Comparison of ENCODE assay signal across 16 cellular contexts in the genomic region with DNA sequence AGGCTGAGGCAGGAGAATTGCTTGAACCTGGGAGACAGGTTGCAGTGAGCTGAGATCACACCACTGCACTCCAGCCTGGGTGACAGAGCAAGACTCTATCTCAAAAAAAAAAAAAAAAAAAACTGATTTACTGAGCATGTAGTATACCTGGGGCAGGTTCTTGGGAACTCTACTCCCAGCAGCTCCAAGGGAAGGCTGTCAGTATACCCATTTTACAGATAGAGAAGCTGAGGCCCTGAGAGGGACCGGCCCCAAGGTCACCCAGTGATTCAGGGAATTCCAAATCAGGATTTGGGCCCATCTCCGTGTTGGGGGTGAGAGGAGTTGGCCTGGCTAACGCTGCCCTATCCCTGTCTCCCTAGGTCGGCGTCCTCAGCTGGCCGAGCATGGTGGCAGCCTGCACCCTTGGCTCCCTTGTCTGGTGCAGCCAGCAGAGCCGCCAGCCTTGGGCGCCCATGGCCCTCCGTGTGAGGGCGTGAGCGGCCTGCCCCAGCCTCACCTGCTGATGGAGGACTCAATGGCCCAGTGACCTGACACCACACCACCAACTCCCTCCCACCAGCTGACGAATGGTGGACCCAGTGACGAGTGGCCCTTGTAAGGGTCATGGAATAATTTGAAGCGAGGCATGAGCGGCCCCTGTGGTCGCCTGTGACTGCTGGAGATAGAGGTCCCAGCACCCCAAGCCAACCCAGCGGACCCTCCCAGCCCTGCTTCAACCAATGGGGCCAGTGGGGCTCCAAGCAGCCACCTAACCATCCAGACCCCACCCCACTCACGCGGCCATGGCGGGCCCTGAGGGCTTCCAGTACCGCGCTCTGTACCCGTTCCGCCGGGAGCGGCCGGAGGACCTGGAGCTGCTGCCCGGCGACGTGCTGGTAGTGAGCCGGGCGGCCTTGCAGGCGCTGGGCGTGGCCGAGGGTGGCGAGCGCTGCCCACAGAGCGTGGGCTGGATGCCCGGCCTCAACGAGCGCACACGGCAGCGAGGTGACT. TPM values are rescaled to one million over a fixed set of nuclear protein-coding genes. Genes with fewer than 3 reads are reported as not detected.
A peak's percentile ranks its signal among the peaks of the same experiment; 100 is the strongest.
DNase-seq lines count a peak whose midpoint lies in the region; ATAC-seq and TF ChIP-seq lines count a peak whose summit lies in the region.
"Had no signal": no experiment of that assay in that cellular context is flagged by ENCODE, and none has a peak within 500 bp of the region (broad histone marks: within the 10 kb centered on the region; RNA-seq: fewer than 3 reads in every experiment).

No MANE protein-coding gene starts in this region.

- H3K27me3 Mint-ChIP-seq in central memory CD8-positive, alpha-beta T cell, result no peaks in the 10 kb centered on the region
- H3K27me3 Mint-ChIP-seq in naive thymus-derived CD8-positive, alpha-beta T cell, result no peaks in the 10 kb centered on the region

- TF ChIP-seq POLR2A in heart left ventricle (IDR thresholded peaks at IDR 0.05), result no peak

- H3K36me3 ChIP-seq in heart left ventricle (peaks cover 0 to 11% (median 0%) of the 10 kb centered on the region in 9 donors), urinary bladder (ENCODE audit: insufficient read depth) (peaks cover 3% of the 10 kb centered on the region)
- H3K36me3 ChIP-seq: thoracic aorta had no signal

- DNase-seq in heart left ventricle, result peak in 1 of 5 donors; percentile 34
- no peak for DNase-seq in Right ventricle myocardium inferior (ENCODE audit: missing footprints)
- DNase-seq in central memory CD8-positive, alpha-beta T cell (ENCODE audit: low spot score in 2 of 2), result no peak
- DNase-seq in naive thymus-derived CD8-positive, alpha-beta T cell, result no peak
- no peak for DNase-seq in central memory CD4-positive, alpha-beta T cell
- DNase-seq: activated CD4-positive, CD25-positive, alpha-beta regulatory T cell; anterior cingulate cortex; DMS153; endodermal cell; MV-4-11; NK-92 treated with Interleukin-12 subunit alpha and Interleukin-12 subunit beta, amount 100 ng/mL, for 24 hours had no signal

- ATAC-seq in heart left ventricle, result no peak
- no peak for ATAC-seq in Right ventricle myocardium inferior
- no peak for ATAC-seq in central memory CD8-positive, alpha-beta T cell (replicated peaks; ENCODE audit: extremely low read depth, poor library complexity, severe bottlenecking)
- no peak for ATAC-seq in naive thymus-derived CD8-positive, alpha-beta T cell
- ATAC-seq in activated CD4-positive, CD25-positive, alpha-beta regulatory T cell treated with anti-CD3 and anti-CD28 coated beads, Interleukin-2, amount 50 U/mL, for 24 hours, result no peak
- ATAC-seq in HG02938 (IDR thresholded peaks at IDR 0.05; ENCODE audit: unreplicated experiment), result no peak

- H3K27ac Mint-ChIP-seq in central memory CD8-positive, alpha-beta T cell (ENCODE audit: low read depth), result peak overlapping the region; percentile 83
- no peak overlapping the region for H3K27ac Mint-ChIP-seq in naive thymus-derived CD8-positive, alpha-beta T cell

- intact Hi-C loops in heart left ventricle (cut with DNase I) (loop anchor here in 2 of 10 donors (5.0 to 10.0 kb wide), 2 partner anchors 43 to 151 kb away; partner anchors contain the start of gene ARRDC2 (in 1 of the 2)), Right ventricle myocardium inferior (cut with DNase I) (no loop called here)

- H3K4me3 ChIP-seq in heart left ventricle (no peak overlapping the region), urinary bladder (ENCODE audit: low read depth, low read length) (no peak overlapping the region)
- H3K4me3 ChIP-seq: SJSA1 had no signal

- H3K4me3 Mint-ChIP-seq in central memory CD8-positive, alpha-beta T cell, result peak overlapping the region; percentile 36
- H3K4me3 Mint-ChIP-seq in naive thymus-derived CD8-positive, alpha-beta T cell, result peak overlapping the region in 7 of 10 donors; percentile 24 to 89 (median 61)

- WGBS in heart left ventricle, 4 donors, result 94 to 96% (median 96%) methylated on average over 13 to 43 of the region's 43 CpGs
- 93% methylated on average over 43 of the region's 43 CpGs for WGBS in urinary bladder

- peaks cover 12% of the 10 kb centered on the region for H3K36me3 Mint-ChIP-seq in central memory CD8-positive, alpha-beta T cell (ENCODE audit: insufficient read depth)
- peaks cover 0 to 3% (median 0%) of the 10 kb centered on the region in 3 donors for H3K36me3 Mint-ChIP-seq in naive thymus-derived CD8-positive, alpha-beta T cell

- POLR2A ChIA-PET in naive thymus-derived CD8-positive, alpha-beta T cell (lab: Charles Lee), result interaction anchor here (0.6 to 1.0 kb wide), 2 partner anchors 26 to 127 kb away, joined by 3 to 5 read pairs; no protein-coding TSS in a partner anchor

- H3K9me3 ChIP-seq in heart left ventricle, result no peaks in the 10 kb centered on the region
- H3K9me3 ChIP-seq: SJSA1, thoracic aorta had no signal

- peaks cover 23% of the 10 kb centered on the region for H3K4me1 Mint-ChIP-seq in central memory CD8-positive, alpha-beta T cell
- H3K4me1 Mint-ChIP-seq in naive thymus-derived CD8-positive, alpha-beta T cell, result peaks cover 16 to 31% (median 30%) of the 10 kb centered on the region in 4 donors

- TF ChIP-seq CTCF in heart left ventricle (IDR thresholded peaks at IDR 0.05), result no peak

- no peaks in the 10 kb centered on the region for H3K9me3 Mint-ChIP-seq in central memory CD8-positive, alpha-beta T cell
- H3K9me3 Mint-ChIP-seq in naive thymus-derived CD8-positive, alpha-beta T cell, result no peaks in the 10 kb centered on the region
- H3K9me3 Mint-ChIP-seq: endodermal cell had no signal

- H3K27me3 ChIP-seq in heart left ventricle, result no peaks in the 10 kb centered on the region
- H3K27me3 ChIP-seq: SJSA1 had no signal

- H3K4me1 ChIP-seq in heart left ventricle (peaks cover 8 to 56% (median 35%) of the 10 kb centered on the region in 12 donors), urinary bladder (ENCODE audit: insufficient read depth) (peaks cover 2% of the 10 kb centered on the region)

- H3K27ac ChIP-seq in heart left ventricle, result peak overlapping the region in 7 of 12 donors; percentile 20 to 91 (median 85)
- H3K27ac ChIP-seq in urinary bladder (ENCODE audit: low read depth), result peak overlapping the region; percentile 3
- H3K27ac ChIP-seq: SJSA1, thoracic aorta had no signal

RNA-seq across cellular contexts. Expression of gene PIK3R2, which starts 2.4 kb away (rescaled TPM):
- total RNA-seq in heart left ventricle (10 to 100 TPM; 17.9 to 28.6 (median 24.6) TPM), Right ventricle myocardium inferior (21.7 TPM), urinary bladder (12.2 TPM)
- polyA plus RNA-seq in heart left ventricle (1 to 10 TPM; 4.0 to 7.1 TPM), urinary bladder (17.0 TPM)
- 10 to 100 TPM; 20.9 to 21.5 TPM for total RNA-seq in naive thymus-derived CD8-positive, alpha-beta T cell
- polyA plus RNA-seq in naive thymus-derived CD8-positive, alpha-beta T cell, result 10 to 100 TPM in 1 of 3 donors, 1 to 10 TPM in 2; 1.5 to 11.7 (median 3.6) TPM

RNA-seq across cellular contexts. Expression of gene IFI30, which starts 18.2 kb away (rescaled TPM):
- total RNA-seq in heart left ventricle, result 100 to 1,000 TPM in 2 of 9 donors, 10 to 100 TPM in 4, 1 to 10 TPM in 3; 9.0 to 455 (median 15.2) TPM
- 10 to 100 TPM in 1 of 2 donors, 1 to 10 TPM in 1; 8.9 to 27.1 TPM for polyA plus RNA-seq in heart left ventricle
- total RNA-seq in Right ventricle myocardium inferior, result 32.5 TPM
- total RNA-seq in naive thymus-derived CD8-positive, alpha-beta T cell, result 10 to 100 TPM; 13.7 to 15.3 TPM
- 1 to 10 TPM; 3.3 to 7.1 (median 5.4) TPM for polyA plus RNA-seq in naive thymus-derived CD8-positive, alpha-beta T cell
- total RNA-seq in urinary bladder, result 6.6 TPM
- polyA plus RNA-seq in urinary bladder, result 90.6 TPM

RNA-seq across cellular contexts. Expression of gene MPV17L2, which starts 37.6 kb away (rescaled TPM):
- 10 to 100 TPM; 10.6 to 37.4 (median 14.8) TPM for total RNA-seq in heart left ventricle
- 10 to 100 TPM; 24.7 to 59.3 TPM for polyA plus RNA-seq in heart left ventricle
- 12.0 TPM for total RNA-seq in Right ventricle myocardium inferior
- 1 to 10 TPM; 5.8 to 7.0 TPM for total RNA-seq in naive thymus-derived CD8-positive, alpha-beta T cell
- 10 to 100 TPM in 1 of 3 donors, 1 to 10 TPM in 2; 5.1 to 12.2 (median 9.4) TPM for polyA plus RNA-seq in naive thymus-derived CD8-positive, alpha-beta T cell
- total RNA-seq in urinary bladder, result 4.2 TPM
- 22.8 TPM for polyA plus RNA-seq in urinary bladder

RNA-seq across cellular contexts. Expression of gene RAB3A, which starts 48.5 kb away (rescaled TPM):
- 10 to 100 TPM in 8 of 9 donors, 1 to 10 TPM in 1; 6.9 to 39.2 (median 31.5) TPM for total RNA-seq in heart left ventricle
- polyA plus RNA-seq in heart left ventricle, result 10 to 100 TPM; 17.2 to 20.1 TPM
- 25.4 TPM for total RNA-seq in Right ventricle myocardium inferior
- total RNA-seq in naive thymus-derived CD8-positive, alpha-beta T cell, result 1 to 10 TPM; 2.9 to 3.8 TPM
- polyA plus RNA-seq in naive thymus-derived CD8-positive, alpha-beta T cell, result 1 to 10 TPM; 1.3 to 2.3 (median 1.8) TPM
- total RNA-seq in urinary bladder, result 4.7 TPM
- 5.5 TPM for polyA plus RNA-seq in urinary bladder

RNA-seq across cellular contexts. Expression of gene MAST3, which starts 57.8 kb away (rescaled TPM):
- 1 to 10 TPM; 2.8 to 9.8 (median 5.2) TPM for total RNA-seq in heart left ventricle
- 1 to 10 TPM; 1.5 to 2.9 TPM for polyA plus RNA-seq in heart left ventricle
- total RNA-seq in Right ventricle myocardium inferior, result 5.5 TPM
- 10 to 100 TPM; 44.7 to 44.8 TPM for total RNA-seq in naive thymus-derived CD8-positive, alpha-beta T cell
- polyA plus RNA-seq in naive thymus-derived CD8-positive, alpha-beta T cell, result 10 to 100 TPM in 2 of 3 donors, 1 to 10 TPM in 1; 9.4 to 15.7 (median 11.5) TPM
- 3.5 TPM for total RNA-seq in urinary bladder
- polyA plus RNA-seq in urinary bladder, result 7.0 TPM
